Comparison of ENCODE assay signal across 1 cellular context in the genomic region with DNA sequence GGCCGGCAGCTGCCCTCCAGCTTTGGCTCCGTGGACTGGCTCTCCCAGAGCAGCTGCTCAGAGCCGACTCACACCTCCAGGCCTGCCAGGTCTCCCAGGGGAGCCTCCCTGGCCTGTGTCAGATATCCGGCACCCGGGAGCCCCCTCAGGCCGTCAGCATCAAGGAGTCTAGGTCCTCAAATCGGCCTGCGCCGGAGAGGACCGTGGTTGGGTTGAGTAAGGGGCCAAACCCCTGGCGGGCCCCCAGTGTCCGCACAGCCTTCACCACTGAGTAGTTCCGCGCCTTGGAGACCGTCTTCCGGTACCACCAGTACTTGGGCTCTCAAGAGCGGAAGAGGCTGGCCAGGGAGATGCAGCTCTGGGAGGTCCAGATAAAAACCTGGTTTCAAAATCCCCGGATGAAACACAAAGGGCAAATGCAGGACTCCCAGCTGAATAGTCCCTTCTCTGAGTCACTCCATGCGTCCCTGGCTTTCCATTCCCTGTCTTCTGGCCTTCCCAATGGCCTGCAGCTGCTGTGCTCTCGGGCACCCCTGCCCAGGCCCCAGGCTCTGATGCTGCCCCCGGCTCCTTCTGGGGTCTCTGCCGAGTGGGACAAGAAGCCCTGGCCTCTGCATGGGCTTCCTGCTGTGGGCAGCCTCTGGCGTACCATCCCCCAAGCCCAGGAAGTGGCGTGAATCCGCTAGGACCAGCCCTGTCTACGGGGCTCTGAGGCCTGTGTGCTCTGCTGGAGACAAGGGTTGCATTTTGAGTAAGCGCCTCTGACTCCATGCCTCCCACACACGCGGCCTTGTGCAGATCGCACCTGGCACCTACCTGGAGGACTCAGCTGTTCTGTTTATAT.
TF ChIP-seq lines count a peak whose summit lies in the region.

No MANE protein-coding gene starts in this region.

TF ChIP-seq in K562, 482 proteins besides CTCF, POLR2A, EP300 and RAD21 (continued from another document and continues in another):
- TF ChIP-seq, protein P1, sequence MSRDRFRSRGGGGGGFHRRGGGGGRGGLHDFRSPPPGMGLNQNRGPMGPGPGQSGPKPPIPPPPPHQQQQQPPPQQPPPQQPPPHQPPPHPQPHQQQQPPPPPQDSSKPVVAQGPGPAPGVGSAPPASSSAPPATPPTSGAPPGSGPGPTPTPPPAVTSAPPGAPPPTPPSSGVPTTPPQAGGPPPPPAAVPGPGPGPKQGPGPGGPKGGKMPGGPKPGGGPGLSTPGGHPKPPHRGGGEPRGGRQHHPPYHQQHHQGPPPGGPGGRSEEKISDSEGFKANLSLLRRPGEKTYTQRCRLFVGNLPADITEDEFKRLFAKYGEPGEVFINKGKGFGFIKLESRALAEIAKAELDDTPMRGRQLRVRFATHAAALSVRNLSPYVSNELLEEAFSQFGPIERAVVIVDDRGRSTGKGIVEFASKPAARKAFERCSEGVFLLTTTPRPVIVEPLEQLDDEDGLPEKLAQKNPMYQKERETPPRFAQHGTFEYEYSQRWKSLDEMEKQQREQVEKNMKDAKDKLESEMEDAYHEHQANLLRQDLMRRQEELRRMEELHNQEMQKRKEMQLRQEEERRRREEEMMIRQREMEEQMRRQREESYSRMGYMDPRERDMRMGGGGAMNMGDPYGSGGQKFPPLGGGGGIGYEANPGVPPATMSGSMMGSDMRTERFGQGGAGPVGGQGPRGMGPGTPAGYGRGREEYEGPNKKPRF (IDR thresholded peaks at IDR 0.05; ENCODE audit: low read depth, low read length), result no peak
- TF ChIP-seq PHB (CRISPR knock-in tag; IDR thresholded peaks at IDR 0.05), result no peak
- TF ChIP-seq SRSF1 (IDR thresholded peaks at IDR 0.05; ENCODE audit: low read depth, low read length), result no peak
- TF ChIP-seq, protein P2, sequence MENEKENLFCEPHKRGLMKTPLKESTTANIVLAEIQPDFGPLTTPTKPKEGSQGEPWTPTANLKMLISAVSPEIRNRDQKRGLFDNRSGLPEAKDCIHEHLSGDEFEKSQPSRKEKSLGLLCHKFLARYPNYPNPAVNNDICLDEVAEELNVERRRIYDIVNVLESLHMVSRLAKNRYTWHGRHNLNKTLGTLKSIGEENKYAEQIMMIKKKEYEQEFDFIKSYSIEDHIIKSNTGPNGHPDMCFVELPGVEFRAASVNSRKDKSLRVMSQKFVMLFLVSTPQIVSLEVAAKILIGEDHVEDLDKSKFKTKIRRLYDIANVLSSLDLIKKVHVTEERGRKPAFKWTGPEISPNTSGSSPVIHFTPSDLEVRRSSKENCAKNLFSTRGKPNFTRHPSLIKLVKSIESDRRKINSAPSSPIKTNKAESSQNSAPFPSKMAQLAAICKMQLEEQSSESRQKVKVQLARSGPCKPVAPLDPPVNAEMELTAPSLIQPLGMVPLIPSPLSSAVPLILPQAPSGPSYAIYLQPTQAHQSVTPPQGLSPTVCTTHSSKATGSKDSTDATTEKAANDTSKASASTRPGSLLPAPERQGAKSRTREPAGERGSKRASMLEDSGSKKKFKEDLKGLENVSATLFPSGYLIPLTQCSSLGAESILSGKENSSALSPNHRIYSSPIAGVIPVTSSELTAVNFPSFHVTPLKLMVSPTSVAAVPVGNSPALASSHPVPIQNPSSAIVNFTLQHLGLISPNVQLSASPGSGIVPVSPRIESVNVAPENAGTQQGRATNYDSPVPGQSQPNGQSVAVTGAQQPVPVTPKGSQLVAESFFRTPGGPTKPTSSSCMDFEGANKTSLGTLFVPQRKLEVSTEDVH (IDR thresholded peaks at IDR 0.05; ENCODE audit: low read depth, partially characterized antibody), result no peak
- TF ChIP-seq ZBTB8A (IDR thresholded peaks at IDR 0.05; ENCODE audit: partially characterized antibody), result no peak
- TF ChIP-seq CCNT2 (IDR thresholded peaks at IDR 0.05; ENCODE audit: borderline replicate concordance, extremely low read depth, insufficient read length, low read depth, low read length), result no peak
- no peak for TF ChIP-seq BRD4 (IDR thresholded peaks at IDR 0.05)
- TF ChIP-seq NCOA4 (IDR thresholded peaks at IDR 0.05; ENCODE audit: partially characterized antibody), result no peak
- no peak for TF ChIP-seq ZNF354B (CRISPR knock-in tag; IDR thresholded peaks at IDR 0.05)
- TF ChIP-seq EP400 (IDR thresholded peaks at IDR 0.05), result peak; percentile 84
- TF ChIP-seq ZC3H4 (CRISPR knock-in tag; IDR thresholded peaks at IDR 0.05; ENCODE audit: borderline replicate concordance), result no peak
- TF ChIP-seq RHOXF2B (CRISPR knock-in tag; conservative IDR thresholded peaks at IDR 0.05), result no peak
- TF ChIP-seq TARDBP (IDR thresholded peaks at IDR 0.05), result no peak
- no peak for TF ChIP-seq CTBP1 (IDR thresholded peaks at IDR 0.05; ENCODE audit: borderline replicate concordance)
- TF ChIP-seq ZKSCAN1 (IDR thresholded peaks at IDR 0.05; ENCODE audit: low read depth, low read length), result no peak
- TF ChIP-seq, protein P3, sequence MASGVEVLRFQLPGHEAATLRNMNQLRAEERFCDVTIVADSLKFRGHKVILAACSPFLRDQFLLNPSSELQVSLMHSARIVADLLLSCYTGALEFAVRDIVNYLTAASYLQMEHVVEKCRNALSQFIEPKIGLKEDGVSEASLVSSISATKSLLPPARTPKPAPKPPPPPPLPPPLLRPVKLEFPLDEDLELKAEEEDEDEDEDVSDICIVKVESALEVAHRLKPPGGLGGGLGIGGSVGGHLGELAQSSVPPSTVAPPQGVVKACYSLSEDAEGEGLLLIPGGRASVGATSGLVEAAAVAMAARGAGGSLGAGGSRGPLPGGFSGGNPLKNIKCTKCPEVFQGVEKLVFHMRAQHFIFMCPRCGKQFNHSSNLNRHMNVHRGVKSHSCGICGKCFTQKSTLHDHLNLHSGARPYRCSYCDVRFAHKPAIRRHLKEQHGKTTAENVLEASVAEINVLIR (CRISPR knock-in tag; IDR thresholded peaks at IDR 0.05), result no peak
- TF ChIP-seq PCBP2 (IDR thresholded peaks at IDR 0.05; ENCODE audit: low read depth, low read length, poor library complexity, severe bottlenecking), result no peak
- TF ChIP-seq HNRNPH1 (optimal IDR thresholded peaks at IDR 0.05; ENCODE audit: low read depth, low read length), result no peak
- peak; percentile 61 for TF ChIP-seq ARID1B (IDR thresholded peaks at IDR 0.05)
- TF ChIP-seq RAD51 (IDR thresholded peaks at IDR 0.05; ENCODE audit: borderline replicate concordance, low read depth), result no peak
- TF ChIP-seq ZNF143 (CRISPR knock-in tag; IDR thresholded peaks at IDR 0.05), result no peak
- TF ChIP-seq, protein P4, sequence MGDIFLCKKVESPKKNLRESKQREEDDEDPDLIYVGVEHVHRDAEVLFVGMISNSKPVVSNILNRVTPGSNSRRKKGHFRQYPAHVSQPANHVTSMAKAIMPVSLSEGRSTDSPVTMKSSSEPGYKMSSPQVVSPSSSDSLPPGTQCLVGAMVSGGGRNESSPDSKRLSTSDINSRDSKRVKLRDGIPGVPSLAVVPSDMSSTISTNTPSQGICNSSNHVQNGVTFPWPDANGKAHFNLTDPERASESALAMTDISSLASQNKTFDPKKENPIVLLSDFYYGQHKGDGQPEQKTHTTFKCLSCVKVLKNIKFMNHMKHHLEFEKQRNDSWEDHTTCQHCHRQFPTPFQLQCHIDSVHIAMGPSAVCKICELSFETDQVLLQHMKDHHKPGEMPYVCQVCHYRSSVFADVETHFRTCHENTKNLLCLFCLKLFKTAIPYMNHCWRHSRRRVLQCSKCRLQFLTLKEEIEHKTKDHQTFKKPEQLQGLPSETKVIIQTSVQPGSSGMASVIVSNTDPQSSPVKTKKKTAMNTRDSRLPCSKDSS (IDR thresholded peaks at IDR 0.05; ENCODE audit: low read depth, partially characterized antibody), result no peak
- TF ChIP-seq SMARCE1 (IDR thresholded peaks at IDR 0.05), result no peak; the same call in 1 of the 2 replicates
- TF ChIP-seq, protein P5, sequence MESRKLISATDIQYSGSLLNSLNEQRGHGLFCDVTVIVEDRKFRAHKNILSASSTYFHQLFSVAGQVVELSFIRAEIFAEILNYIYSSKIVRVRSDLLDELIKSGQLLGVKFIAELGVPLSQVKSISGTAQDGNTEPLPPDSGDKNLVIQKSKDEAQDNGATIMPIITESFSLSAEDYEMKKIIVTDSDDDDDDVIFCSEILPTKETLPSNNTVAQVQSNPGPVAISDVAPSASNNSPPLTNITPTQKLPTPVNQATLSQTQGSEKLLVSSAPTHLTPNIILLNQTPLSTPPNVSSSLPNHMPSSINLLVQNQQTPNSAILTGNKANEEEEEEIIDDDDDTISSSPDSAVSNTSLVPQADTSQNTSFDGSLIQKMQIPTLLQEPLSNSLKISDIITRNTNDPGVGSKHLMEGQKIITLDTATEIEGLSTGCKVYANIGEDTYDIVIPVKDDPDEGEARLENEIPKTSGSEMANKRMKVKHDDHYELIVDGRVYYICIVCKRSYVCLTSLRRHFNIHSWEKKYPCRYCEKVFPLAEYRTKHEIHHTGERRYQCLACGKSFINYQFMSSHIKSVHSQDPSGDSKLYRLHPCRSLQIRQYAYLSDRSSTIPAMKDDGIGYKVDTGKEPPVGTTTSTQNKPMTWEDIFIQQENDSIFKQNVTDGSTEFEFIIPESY (CRISPR knock-in tag; IDR thresholded peaks at IDR 0.05), result peak; percentile 61
- peak; percentile 56 for TF ChIP-seq BRD9 (IDR thresholded peaks at IDR 0.05; ENCODE audit: low read depth, partially characterized antibody)
- TF ChIP-seq, protein P6, sequence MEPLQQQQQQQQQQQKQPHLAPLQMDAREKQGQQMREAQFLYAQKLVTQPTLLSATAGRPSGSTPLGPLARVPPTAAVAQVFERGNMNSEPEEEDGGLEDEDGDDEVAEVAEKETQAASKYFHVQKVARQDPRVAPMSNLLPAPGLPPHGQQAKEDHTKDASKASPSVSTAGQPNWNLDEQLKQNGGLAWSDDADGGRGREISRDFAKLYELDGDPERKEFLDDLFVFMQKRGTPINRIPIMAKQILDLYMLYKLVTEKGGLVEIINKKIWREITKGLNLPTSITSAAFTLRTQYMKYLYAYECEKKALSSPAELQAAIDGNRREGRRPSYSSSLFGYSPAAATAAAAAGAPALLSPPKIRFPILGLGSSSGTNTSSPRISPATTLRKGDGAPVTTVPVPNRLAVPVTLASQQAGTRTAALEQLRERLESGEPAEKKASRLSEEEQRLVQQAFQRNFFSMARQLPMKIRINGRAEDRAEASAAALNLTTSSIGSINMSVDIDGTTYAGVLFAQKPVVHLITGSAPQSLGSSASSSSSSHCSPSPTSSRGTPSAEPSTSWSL (CRISPR knock-in tag; IDR thresholded peaks at IDR 0.05; ENCODE audit: borderline replicate concordance), result no peak
- TF ChIP-seq, protein P7, sequence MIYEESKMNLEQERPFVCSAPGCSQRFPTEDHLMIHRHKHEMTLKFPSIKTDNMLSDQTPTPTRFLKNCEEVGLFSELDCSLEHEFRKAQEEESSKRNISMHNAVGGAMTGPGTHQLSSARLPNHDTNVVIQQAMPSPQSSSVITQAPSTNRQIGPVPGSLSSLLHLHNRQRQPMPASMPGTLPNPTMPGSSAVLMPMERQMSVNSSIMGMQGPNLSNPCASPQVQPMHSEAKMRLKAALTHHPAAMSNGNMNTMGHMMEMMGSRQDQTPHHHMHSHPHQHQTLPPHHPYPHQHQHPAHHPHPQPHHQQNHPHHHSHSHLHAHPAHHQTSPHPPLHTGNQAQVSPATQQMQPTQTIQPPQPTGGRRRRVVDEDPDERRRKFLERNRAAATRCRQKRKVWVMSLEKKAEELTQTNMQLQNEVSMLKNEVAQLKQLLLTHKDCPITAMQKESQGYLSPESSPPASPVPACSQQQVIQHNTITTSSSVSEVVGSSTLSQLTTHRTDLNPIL (CRISPR knock-in tag; IDR thresholded peaks at IDR 0.05), result no peak
- peak; percentile 76 for TF ChIP-seq MYC (IDR thresholded peaks at IDR 0.05; ENCODE audit: low read depth, low read length)
- TF ChIP-seq MYC (CRISPR knock-in tag; IDR thresholded peaks at IDR 0.05; ENCODE audit: borderline replicate concordance, low read depth), result 0 out of 2 replicates have a peak, but pooled peaks have one; percentile 61
- TF ChIP-seq, protein P8, sequence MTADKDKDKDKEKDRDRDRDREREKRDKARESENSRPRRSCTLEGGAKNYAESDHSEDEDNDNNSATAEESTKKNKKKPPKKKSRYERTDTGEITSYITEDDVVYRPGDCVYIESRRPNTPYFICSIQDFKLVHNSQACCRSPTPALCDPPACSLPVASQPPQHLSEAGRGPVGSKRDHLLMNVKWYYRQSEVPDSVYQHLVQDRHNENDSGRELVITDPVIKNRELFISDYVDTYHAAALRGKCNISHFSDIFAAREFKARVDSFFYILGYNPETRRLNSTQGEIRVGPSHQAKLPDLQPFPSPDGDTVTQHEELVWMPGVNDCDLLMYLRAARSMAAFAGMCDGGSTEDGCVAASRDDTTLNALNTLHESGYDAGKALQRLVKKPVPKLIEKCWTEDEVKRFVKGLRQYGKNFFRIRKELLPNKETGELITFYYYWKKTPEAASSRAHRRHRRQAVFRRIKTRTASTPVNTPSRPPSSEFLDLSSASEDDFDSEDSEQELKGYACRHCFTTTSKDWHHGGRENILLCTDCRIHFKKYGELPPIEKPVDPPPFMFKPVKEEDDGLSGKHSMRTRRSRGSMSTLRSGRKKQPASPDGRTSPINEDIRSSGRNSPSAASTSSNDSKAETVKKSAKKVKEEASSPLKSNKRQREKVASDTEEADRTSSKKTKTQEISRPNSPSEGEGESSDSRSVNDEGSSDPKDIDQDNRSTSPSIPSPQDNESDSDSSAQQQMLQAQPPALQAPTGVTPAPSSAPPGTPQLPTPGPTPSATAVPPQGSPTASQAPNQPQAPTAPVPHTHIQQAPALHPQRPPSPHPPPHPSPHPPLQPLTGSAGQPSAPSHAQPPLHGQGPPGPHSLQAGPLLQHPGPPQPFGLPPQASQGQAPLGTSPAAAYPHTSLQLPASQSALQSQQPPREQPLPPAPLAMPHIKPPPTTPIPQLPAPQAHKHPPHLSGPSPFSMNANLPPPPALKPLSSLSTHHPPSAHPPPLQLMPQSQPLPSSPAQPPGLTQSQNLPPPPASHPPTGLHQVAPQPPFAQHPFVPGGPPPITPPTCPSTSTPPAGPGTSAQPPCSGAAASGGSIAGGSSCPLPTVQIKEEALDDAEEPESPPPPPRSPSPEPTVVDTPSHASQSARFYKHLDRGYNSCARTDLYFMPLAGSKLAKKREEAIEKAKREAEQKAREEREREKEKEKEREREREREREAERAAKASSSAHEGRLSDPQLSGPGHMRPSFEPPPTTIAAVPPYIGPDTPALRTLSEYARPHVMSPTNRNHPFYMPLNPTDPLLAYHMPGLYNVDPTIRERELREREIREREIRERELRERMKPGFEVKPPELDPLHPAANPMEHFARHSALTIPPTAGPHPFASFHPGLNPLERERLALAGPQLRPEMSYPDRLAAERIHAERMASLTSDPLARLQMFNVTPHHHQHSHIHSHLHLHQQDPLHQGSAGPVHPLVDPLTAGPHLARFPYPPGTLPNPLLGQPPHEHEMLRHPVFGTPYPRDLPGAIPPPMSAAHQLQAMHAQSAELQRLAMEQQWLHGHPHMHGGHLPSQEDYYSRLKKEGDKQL (CRISPR knock-in tag; IDR thresholded peaks at IDR 0.05; ENCODE audit: borderline replicate concordance), result no peak
- TF ChIP-seq, protein P9, sequence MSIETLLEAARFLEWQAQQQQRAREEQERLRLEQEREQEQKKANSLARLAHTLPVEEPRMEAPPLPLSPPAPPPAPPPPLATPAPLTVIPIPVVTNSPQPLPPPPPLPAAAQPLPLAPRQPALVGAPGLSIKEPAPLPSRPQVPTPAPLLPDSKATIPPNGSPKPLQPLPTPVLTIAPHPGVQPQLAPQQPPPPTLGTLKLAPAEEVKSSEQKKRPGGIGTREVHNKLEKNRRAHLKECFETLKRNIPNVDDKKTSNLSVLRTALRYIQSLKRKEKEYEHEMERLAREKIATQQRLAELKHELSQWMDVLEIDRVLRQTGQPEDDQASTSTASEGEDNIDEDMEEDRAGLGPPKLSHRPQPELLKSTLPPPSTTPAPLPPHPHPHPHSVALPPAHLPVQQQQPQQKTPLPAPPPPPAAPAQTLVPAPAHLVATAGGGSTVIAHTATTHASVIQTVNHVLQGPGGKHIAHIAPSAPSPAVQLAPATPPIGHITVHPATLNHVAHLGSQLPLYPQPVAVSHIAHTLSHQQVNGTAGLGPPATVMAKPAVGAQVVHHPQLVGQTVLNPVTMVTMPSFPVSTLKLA (conservative IDR thresholded peaks at IDR 0.05), result peak; percentile 53 to 77; a peak in 2 of 4 replicates
- no peak for TF ChIP-seq ASH1L (IDR thresholded peaks at IDR 0.05; ENCODE audit: borderline replicate concordance, low read depth, partially characterized antibody)
- no peak for TF ChIP-seq IRF2 (CRISPR knock-in tag; IDR thresholded peaks at IDR 0.05)
- no peak for TF ChIP-seq HDAC2 (IDR thresholded peaks at IDR 0.05)
- TF ChIP-seq RB1 (IDR thresholded peaks at IDR 0.05; ENCODE audit: low read depth), result peak; percentile 33
